29 cellular contexts compared by ENCODE assay signal in genomic region chr3:105930733-105931132, GRCh38.
DNase-seq lines count a peak whose midpoint lies in the region; FAIRE-seq and TF ChIP-seq lines count a peak whose summit lies in the region.
"Had no signal": no experiment of that assay in that cellular context is flagged by ENCODE, and none has a peak within 500 bp of the region (broad histone marks: within the 10 kb centered on the region; RNA-seq: fewer than 3 reads in every experiment).

No MANE protein-coding gene starts in this region.

- no peaks in the 10 kb centered on the region for H3K36me3 Mint-ChIP-seq in neural progenitor cell
- peaks cover 2% of the 10 kb centered on the region for H3K36me3 Mint-ChIP-seq in activated CD4-positive, alpha-beta T cell treated with anti-CD3 and anti-CD28 coated beads, Interleukin-2, amount 10 ng/mL, durations not matched to agents 24 days and 14 days (ENCODE audit: low read depth)
- H3K36me3 Mint-ChIP-seq in activated CD4-positive, alpha-beta T cell treated with anti-CD3 and anti-CD28 coated beads, Interleukin-2, amount 10 ng/mL, durations not matched to agents 7 days and 5 days (ENCODE audit: low read depth), result no peaks in the 10 kb centered on the region
- H3K36me3 Mint-ChIP-seq: CD4-positive, alpha-beta memory T cell had no signal

- H3K4me1 Mint-ChIP-seq in neural progenitor cell, result peaks cover 8% of the 10 kb centered on the region
- H3K4me1 Mint-ChIP-seq in activated CD4-positive, alpha-beta T cell treated with anti-CD3 and anti-CD28 coated beads, Interleukin-2, amount 10 ng/mL, durations not matched to agents 24 days and 14 days, result peaks cover 4% of the 10 kb centered on the region
- H3K4me1 Mint-ChIP-seq in activated CD4-positive, alpha-beta T cell treated with anti-CD3 and anti-CD28 coated beads, Interleukin-2, amount 10 ng/mL, durations not matched to agents 7 days and 5 days, result no peaks in the 10 kb centered on the region

- H3K9ac ChIP-seq in endothelial cell of umbilical vein (replicated peaks; ENCODE audit: extremely low read depth, insufficient read depth, low read length) (no peak overlapping the region), neural progenitor cell (no peak overlapping the region)

- H3K9me2 ChIP-seq in PC-9 (ENCODE audit: insufficient read depth), result 0 out of 2 replicates have a peak, but pooled peaks cover under 1% of the 10 kb centered on the region

- dilution Hi-C loops in endothelial cell of umbilical vein (cut with MboI; ENCODE audit: extremely low pct_ligation_motif_present, low sequenced_read_pairs), result no loop called here

- BruUV-seq in PC-9 (replicated peaks; lab: Mats Ljungman, UMichigan) (no TSS peak), endothelial cell of umbilical vein (replicated peaks; lab: Mats Ljungman, UMichigan) (no TSS peak)

- TF ChIP-seq CTCF in PC-9 (conservative IDR thresholded peaks at IDR 0.05) (no peak), endothelial cell of umbilical vein (IDR thresholded peaks at IDR 0.05; ENCODE audit: extremely low read depth in 1 of 2, insufficient read depth in 1 of 2, low read depth in 1 of 2, low read length in 2 of 2) (no peak), neural progenitor cell (IDR thresholded peaks at IDR 0.05) (no peak)

- H4K20me1 ChIP-seq in PC-9 (ENCODE audit: insufficient read depth) (no peaks in the 10 kb centered on the region; the same call in 1 of the 2 replicates), endothelial cell of umbilical vein (replicated peaks; ENCODE audit: control insufficient read depth, extremely low read depth, insufficient read depth, low read length) (no peaks in the 10 kb centered on the region), neural progenitor cell (ENCODE audit: low read depth) (no peaks in the 10 kb centered on the region)

- H3K79me2 ChIP-seq in PC-9 (ENCODE audit: low read depth), result no peaks in the 10 kb centered on the region
- no peaks in the 10 kb centered on the region for H3K79me2 ChIP-seq in endothelial cell of umbilical vein (ENCODE audit: control insufficient read depth, insufficient read depth, low read length)
- H3K79me2 ChIP-seq in neural progenitor cell (ENCODE audit: low read depth), result no peaks in the 10 kb centered on the region

- no peak overlapping the region for H3K27ac ChIP-seq in PC-9
- no peak overlapping the region for H3K27ac ChIP-seq in endothelial cell of umbilical vein (ENCODE audit: insufficient read depth, low read depth, low read length)
- H3K27ac ChIP-seq in neural progenitor cell, result no peak overlapping the region
- H3K27ac ChIP-seq: A549, SJCRH30 had no signal

- TF ChIP-seq POLR2A in endothelial cell of umbilical vein (IDR thresholded peaks at IDR 0.05; ENCODE audit: low read depth, low read length), result no peak

- CTCF ChIA-PET in PC-9 (lab: Charles Lee) (no interaction called here), endothelial cell of umbilical vein (lab: Charles Lee) (interaction anchor here (1.4 kb wide), 1 partner anchor 9 kb away, joined by 3 read pairs; no protein-coding TSS in a partner anchor)
- CTCF ChIA-PET in activated CD4-positive, alpha-beta T cell treated with anti-CD3 and anti-CD28 coated beads, Interleukin-2, amount 10 ng/mL, durations not matched to agents 7 days and 5 days (lab: Charles Lee), result interaction anchor here (1.3 kb wide), 1 partner anchor 9 kb away, joined by 3 read pairs; no protein-coding TSS in a partner anchor

- H3K9me1 ChIP-seq in endothelial cell of umbilical vein (replicated peaks; ENCODE audit: control insufficient read depth, extremely low read depth, insufficient read depth, low read length), result no peaks in the 10 kb centered on the region

- no peaks in the 10 kb centered on the region for H3K9me3 ChIP-seq in PC-9 (ENCODE audit: insufficient read depth, low read depth)
- H3K9me3 ChIP-seq in endothelial cell of umbilical vein (replicated peaks; ENCODE audit: control insufficient read depth, insufficient read depth, low read length), result no peaks in the 10 kb centered on the region
- no peaks in the 10 kb centered on the region for H3K9me3 ChIP-seq in neural progenitor cell (ENCODE audit: low read depth)
- H3K9me3 ChIP-seq: A549 had no signal

- no peak overlapping the region for H3K4me3 Mint-ChIP-seq in neural progenitor cell
- H3K4me3 Mint-ChIP-seq in activated CD4-positive, alpha-beta T cell treated with anti-CD3 and anti-CD28 coated beads, Interleukin-2, amount 10 ng/mL, durations not matched to agents 24 days and 14 days, result no peak overlapping the region
- no peak overlapping the region for H3K4me3 Mint-ChIP-seq in activated CD4-positive, alpha-beta T cell treated with anti-CD3 and anti-CD28 coated beads, Interleukin-2, amount 10 ng/mL, durations not matched to agents 7 days and 5 days
- H3K4me3 Mint-ChIP-seq: CD4-positive, alpha-beta memory T cell had no signal

- DNase-seq in GM19239 (ENCODE audit: insufficient read length, low spot score), result no peak
- no peak for DNase-seq in PC-9
- peak; percentile 62 for DNase-seq in endothelial cell of umbilical vein (ENCODE audit: low read depth, low spot score)
- DNase-seq in neural progenitor cell (ENCODE audit: low spot score), result no peak
- DNase-seq in AG20443 (ENCODE audit: low spot score), result no peak
- DNase-seq in activated CD4-positive, alpha-beta T cell treated with anti-CD3 and anti-CD28 coated beads, Interleukin-2, amount 10 ng/mL, durations not matched to agents 24 days and 14 days, result no peak
- no peak for DNase-seq in activated CD4-positive, alpha-beta T cell treated with anti-CD3 and anti-CD28 coated beads, Interleukin-2, amount 10 ng/mL, durations not matched to agents 7 days and 5 days
- DNase-seq: C1 segment of cervical spinal cord; CD4-positive, alpha-beta memory T cell; COR-L47; DMS79; EL; GDM1; HCEC 1CT; IMR-90; KG1; NCI-H1092; NCI-H1417 treated with DMSO at 0.1 percent for 48 hours; NCI-H1694 treated with DMSO at 0.1 percent for 48 hours; NCI-H2081; NCI-H345; NCI-H524; NCI-H748 treated with DMSO at 0.1 percent for 48 hours; NK-92 treated with Interleukin-12 subunit alpha and Interleukin-12 subunit beta, amount 100 ng/mL, for 24 hours; PC-3; SJCRH30 had no signal

- intact Hi-C loops in PC-9 (cut with micrococcal nuclease; ENCODE audit: unreplicated experiment), result no loop called here
- intact Hi-C loops in endothelial cell of umbilical vein (cut with micrococcal nuclease), result no loop called here
- intact Hi-C loops in activated CD4-positive, alpha-beta T cell treated with anti-CD3 and anti-CD28 coated beads, Interleukin-2, amount 10 ng/mL, durations not matched to agents 24 days and 14 days (cut with micrococcal nuclease), result no loop called here

- H3K27ac Mint-ChIP-seq in neural progenitor cell, result peak overlapping the region; percentile 65
- no peak overlapping the region for H3K27ac Mint-ChIP-seq in activated CD4-positive, alpha-beta T cell treated with anti-CD3 and anti-CD28 coated beads, Interleukin-2, amount 10 ng/mL, durations not matched to agents 24 days and 14 days
- no peak overlapping the region for H3K27ac Mint-ChIP-seq in activated CD4-positive, alpha-beta T cell treated with anti-CD3 and anti-CD28 coated beads, Interleukin-2, amount 10 ng/mL, durations not matched to agents 7 days and 5 days

- H3K4me3 ChIP-seq in PC-9 (no peak overlapping the region), endothelial cell of umbilical vein (replicated peaks in 1 of 3; ENCODE audit: insufficient read depth in 1 of 3, low read depth in 1 of 3, low read length in 3 of 3) (no peak overlapping the region), neural progenitor cell (no peak overlapping the region)
- H3K4me3 ChIP-seq: A549, GM12878, SJCRH30 had no signal

- H3K27me3 Mint-ChIP-seq in neural progenitor cell (ENCODE audit: insufficient read depth, low read depth), result no peaks in the 10 kb centered on the region
- H3K27me3 Mint-ChIP-seq in activated CD4-positive, alpha-beta T cell treated with anti-CD3 and anti-CD28 coated beads, Interleukin-2, amount 10 ng/mL, durations not matched to agents 24 days and 14 days, result no peaks in the 10 kb centered on the region
- no peaks in the 10 kb centered on the region for H3K27me3 Mint-ChIP-seq in activated CD4-positive, alpha-beta T cell treated with anti-CD3 and anti-CD28 coated beads, Interleukin-2, amount 10 ng/mL, durations not matched to agents 7 days and 5 days
- H3K27me3 Mint-ChIP-seq: CD4-positive, alpha-beta memory T cell had no signal

- H3F3A ChIP-seq in PC-9 (ENCODE audit: insufficient read depth, low read depth) (no peaks in the 10 kb centered on the region), neural progenitor cell (ENCODE audit: low read depth) (no peaks in the 10 kb centered on the region)

- H2AFZ ChIP-seq in PC-9 (peak overlapping the region; percentile 53; the same call in 1 of the 2 replicates), endothelial cell of umbilical vein (ENCODE audit: low read depth, low read length) (no peak overlapping the region), neural progenitor cell (replicated peaks) (no peak overlapping the region)

- FAIRE-seq in GM19239 (lab: Jason Lieb, UNC), result peak; percentile 26
- FAIRE-seq in endothelial cell of umbilical vein (lab: Jason Lieb, UNC), result no peak
- FAIRE-seq: A549, GM12878, H1 had no signal

- H3K4me1 ChIP-seq in PC-9 (replicated peaks; ENCODE audit: insufficient read depth) (no peaks in the 10 kb centered on the region), endothelial cell of umbilical vein (ENCODE audit: control insufficient read depth, extremely low read depth, insufficient read depth, low read length) (peaks cover 5% of the 10 kb centered on the region), neural progenitor cell (no peaks in the 10 kb centered on the region)
- H3K4me1 ChIP-seq: A549 had no signal

- no peak overlapping the region for H3K4me2 ChIP-seq in PC-9
- no peak overlapping the region for H3K4me2 ChIP-seq in endothelial cell of umbilical vein (ENCODE audit: insufficient read depth, low read length)
- no peak overlapping the region for H3K4me2 ChIP-seq in neural progenitor cell
- H3K4me2 ChIP-seq: A549 had no signal

- POLR2A ChIA-PET in PC-9 (lab: Charles Lee; ENCODE audit: unreplicated experiment) (no interaction called here), endothelial cell of umbilical vein (lab: Charles Lee) (no interaction called here)
- POLR2A ChIA-PET in activated CD4-positive, alpha-beta T cell treated with anti-CD3 and anti-CD28 coated beads, Interleukin-2, amount 10 ng/mL, durations not matched to agents 7 days and 5 days (lab: Charles Lee), result no interaction called here

- no peaks in the 10 kb centered on the region for H3K9me3 Mint-ChIP-seq in neural progenitor cell
- peaks cover 15% of the 10 kb centered on the region for H3K9me3 Mint-ChIP-seq in activated CD4-positive, alpha-beta T cell treated with anti-CD3 and anti-CD28 coated beads, Interleukin-2, amount 10 ng/mL, durations not matched to agents 24 days and 14 days
- peaks cover 4% of the 10 kb centered on the region for H3K9me3 Mint-ChIP-seq in activated CD4-positive, alpha-beta T cell treated with anti-CD3 and anti-CD28 coated beads, Interleukin-2, amount 10 ng/mL, durations not matched to agents 7 days and 5 days

- H3K36me3 ChIP-seq in PC-9 (ENCODE audit: low read depth) (no peaks in the 10 kb centered on the region), endothelial cell of umbilical vein (ENCODE audit: control insufficient read depth in 2 of 2, extremely low read depth in 1 of 2, insufficient read depth in 2 of 2, low read length in 2 of 2) (no peaks in the 10 kb centered on the region), neural progenitor cell (no peaks in the 10 kb centered on the region)
- H3K36me3 ChIP-seq: SJCRH30 had no signal

- no peaks in the 10 kb centered on the region for H3K27me3 ChIP-seq in PC-9 (ENCODE audit: insufficient read depth, low read depth)
- no peaks in the 10 kb centered on the region for H3K27me3 ChIP-seq in endothelial cell of umbilical vein (ENCODE audit: control insufficient read depth in 2 of 2, insufficient read depth in 2 of 2, low read length in 2 of 2)
- no peaks in the 10 kb centered on the region for H3K27me3 ChIP-seq in neural progenitor cell
- H3K27me3 ChIP-seq: SJCRH30 had no signal
